ENCODE assay signal across 11 cellular contexts in the genomic region with DNA sequence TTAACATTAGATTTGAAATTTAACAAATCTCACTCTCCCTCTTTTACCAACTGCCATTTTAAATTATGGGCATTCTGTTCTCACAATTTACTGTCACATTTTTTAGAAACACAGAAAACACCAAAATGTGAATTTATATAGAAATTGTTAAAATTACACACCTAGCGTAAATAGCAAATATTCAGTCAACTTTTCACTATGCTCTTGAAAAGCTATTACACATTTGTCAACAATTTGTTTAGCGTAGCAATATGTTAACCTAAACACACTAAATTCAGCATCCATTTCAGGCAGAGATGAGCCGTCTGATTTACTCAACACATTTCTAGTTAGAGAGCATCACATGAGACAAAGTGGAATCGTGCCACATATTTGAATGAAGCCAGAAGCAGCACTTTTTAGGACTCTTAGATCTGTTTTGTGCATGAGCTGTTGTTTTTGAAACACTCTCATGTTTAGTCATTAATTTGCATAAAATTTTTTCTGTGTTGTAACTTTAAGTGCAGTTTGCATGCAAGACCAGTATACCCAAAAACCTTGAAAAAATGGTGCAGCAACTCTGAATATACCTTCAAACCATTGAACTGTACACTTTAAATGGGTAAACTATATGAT. TPM values are rescaled to one million over a fixed set of nuclear protein-coding genes. Genes with fewer than 3 reads are reported as not detected.
DNase-seq lines count a peak whose midpoint lies in the region; ATAC-seq and TF ChIP-seq lines count a peak whose summit lies in the region.
"Had no signal": no experiment of that assay in that cellular context is flagged by ENCODE, and none has a peak within 500 bp of the region (broad histone marks: within the 10 kb centered on the region; RNA-seq: fewer than 3 reads in every experiment).

No MANE protein-coding gene starts in this region.

- H3K4me1 ChIP-seq in sigmoid colon: peaks cover 0 to 37% (median 22%) of the 10 kb centered on the region in 4 donors
- peaks cover 13% of the 10 kb centered on the region for H3K4me1 ChIP-seq in upper lobe of right lung

- H3K36me3 ChIP-seq in sigmoid colon: no peaks in the 10 kb centered on the region
- H3K36me3 ChIP-seq in upper lobe of right lung: no peaks in the 10 kb centered on the region

- no peak for TF ChIP-seq EP300 in sigmoid colon (IDR thresholded peaks at IDR 0.05)

- DNase-seq in GM04503 (ENCODE audit: low read depth): peak; percentile 67
- no peak for DNase-seq in NCI-H82 treated with DMSO at 0.1 percent for 48 hours (lab: John Stamatoyannopoulos, UW; ENCODE audit: unreplicated experiment)
- no peak for DNase-seq in sigmoid colon
- DNase-seq in upper lobe of right lung: no peak
- DNase-seq in HUDEP-2 (lab: John Stamatoyannopoulos, UW; ENCODE audit: unreplicated experiment in 76 of 76): no peak
- DNase-seq: left colon, psoas muscle had no signal

- H3K27me3 ChIP-seq in sigmoid colon (no peaks in the 10 kb centered on the region), upper lobe of right lung (no peaks in the 10 kb centered on the region)

- H3K9me3 ChIP-seq in sigmoid colon: no peaks in the 10 kb centered on the region
- no peaks in the 10 kb centered on the region for H3K9me3 ChIP-seq in upper lobe of right lung
- H3K9me3 ChIP-seq: psoas muscle had no signal

- TF ChIP-seq POLR2A in sigmoid colon (IDR thresholded peaks at IDR 0.05): no peak

- intact Hi-C loops in sigmoid colon (cut with DNase I) (no loop called here), upper lobe of right lung (cut with DNase I) (no loop called here)

- 82 to 90% methylated on average over 4 of the region's 4 CpGs for WGBS in sigmoid colon, 2 donors

- TF ChIP-seq CTCF in sigmoid colon (IDR thresholded peaks at IDR 0.05): no peak
- TF ChIP-seq CTCF in upper lobe of right lung (IDR thresholded peaks at IDR 0.05): no peak

- no peak overlapping the region for H3K27ac ChIP-seq in sigmoid colon
- no peak overlapping the region for H3K27ac ChIP-seq in upper lobe of right lung
- H3K27ac ChIP-seq: psoas muscle had no signal

- H3K4me3 ChIP-seq in sigmoid colon (no peak overlapping the region), upper lobe of right lung (no peak overlapping the region)
- H3K4me3 ChIP-seq: psoas muscle had no signal

- ATAC-seq in GM19023 (IDR thresholded peaks at IDR 0.05; ENCODE audit: unreplicated experiment): peak; percentile 79
- ATAC-seq in HG02588 (IDR thresholded peaks at IDR 0.05; ENCODE audit: unreplicated experiment): peak; percentile 87
- ATAC-seq in HG03457 (IDR thresholded peaks at IDR 0.05; ENCODE audit: unreplicated experiment): peak; percentile 71
- ATAC-seq in upper lobe of right lung: no peak
- ATAC-seq: left colon, psoas muscle, WTC11 had no signal

RNA-seq across cellular contexts. Expression of a gene that starts 8.2 kb away (rescaled TPM):
- total RNA-seq in sigmoid colon: 10 to 100 TPM in 3 of 4 donors, 1 to 10 TPM in 1; 7.3 to 20.5 (median 12.8) TPM
- 10 to 100 TPM; 11.1 to 21.6 (median 16.2) TPM for polyA plus RNA-seq in sigmoid colon
- total RNA-seq in upper lobe of right lung: 12.4 TPM
